Comparison of ENCODE assay signal across 13 cellular contexts in genomic region chr10:11149499-11149898, GRCh38.
DNase-seq lines count a peak whose midpoint lies in the region; ATAC-seq, FAIRE-seq and TF ChIP-seq lines count a peak whose summit lies in the region.
"Had no signal": no experiment of that assay in that cellular context is flagged by ENCODE, and none has a peak within 500 bp of the region (broad histone marks: within the 10 kb centered on the region; RNA-seq: fewer than 3 reads in every experiment).

No MANE protein-coding gene starts in this region.

- H3K9ac ChIP-seq in kidney (ENCODE audit: low read length in 2 of 2), result no peak overlapping the region
- no peak overlapping the region for H3K9ac ChIP-seq in smooth muscle cell (ENCODE audit: low read depth)

- H3K4me1 ChIP-seq in heart left ventricle (peaks cover 4 to 95% (median 70%) of the 10 kb centered on the region in 12 donors), right atrium auricular region (peaks cover 0 to 87% of the 10 kb centered on the region in 2 donors), upper lobe of left lung (peaks cover 34 to 57% (median 49%) of the 10 kb centered on the region in 4 donors), kidney (ENCODE audit: control insufficient read depth in 1 of 2, insufficient read depth in 1 of 2, low read depth in 1 of 2, low read length in 2 of 2) (no peaks in the 10 kb centered on the region), smooth muscle cell (ENCODE audit: low read depth) (peaks cover 2% of the 10 kb centered on the region)
- H3K4me1 ChIP-seq: uterus had no signal

- TF ChIP-seq POLR2A in heart left ventricle (IDR thresholded peaks at IDR 0.05) (no peak), upper lobe of left lung (IDR thresholded peaks at IDR 0.05) (peak in 1 of 4 donors; percentile 12)

- FAIRE-seq in kidney (lab: Jason Lieb, UNC), result no peak
- FAIRE-seq: keratinocyte had no signal

- H3K27me3 ChIP-seq in heart left ventricle (no peaks in the 10 kb centered on the region), right atrium auricular region (no peaks in the 10 kb centered on the region), upper lobe of left lung (no peaks in the 10 kb centered on the region), smooth muscle cell (ENCODE audit: low read depth) (peaks cover 51% of the 10 kb centered on the region)
- H3K27me3 ChIP-seq: esophagus muscularis mucosa, uterus had no signal

- DNase-seq in heart left ventricle (peak in 1 of 5 donors; percentile 41), Right ventricle myocardium inferior (ENCODE audit: missing footprints) (no peak), right atrium auricular region (ENCODE audit: low spot score) (no peak), upper lobe of left lung (peak in 1 of 2 donors; percentile 55), kidney (no peak), NCI-H1436 (lab: John Stamatoyannopoulos, UW) (no peak), smooth muscle cell (lab: John Stamatoyannopoulos, UW; ENCODE audit: unreplicated experiment) (no peak)
- peak; percentile 53 for DNase-seq in activated CD4-positive, alpha-beta memory T cell treated with anti-CD3 and anti-CD28 coated beads for 36 hours
- DNase-seq: NCI-H2107, RPMI8226, uterus had no signal

- no peaks in the 10 kb centered on the region for H3K9me3 Mint-ChIP-seq in activated CD4-positive, alpha-beta memory T cell treated with anti-CD3 and anti-CD28 coated beads for 36 hours

- H3K79me2 ChIP-seq in smooth muscle cell (ENCODE audit: low read depth), result no peaks in the 10 kb centered on the region

- no peaks in the 10 kb centered on the region for H3K27me3 Mint-ChIP-seq in activated CD4-positive, alpha-beta memory T cell treated with anti-CD3 and anti-CD28 coated beads for 36 hours

- CTCF ChIA-PET in activated CD4-positive, alpha-beta memory T cell treated with anti-CD3 and anti-CD28 coated beads for 36 hours (lab: Charles Lee), result interaction anchor here (0.8 to 8.5 kb wide), 10 partner anchors 10 to 123 kb away, joined by 3 to 96 read pairs (median 4); no protein-coding TSS in a partner anchor

- no peak for TF ChIP-seq EP300 in upper lobe of left lung (IDR thresholded peaks at IDR 0.05)

- H3F3A ChIP-seq in smooth muscle cell (ENCODE audit: low read depth), result no peaks in the 10 kb centered on the region

- no peaks in the 10 kb centered on the region for H3K36me3 Mint-ChIP-seq in activated CD4-positive, alpha-beta memory T cell treated with anti-CD3 and anti-CD28 coated beads for 36 hours

- H2AFZ ChIP-seq in smooth muscle cell (ENCODE audit: low read depth), result no peak overlapping the region

- H3K4me2 ChIP-seq in smooth muscle cell, result no peak overlapping the region

- WGBS in heart left ventricle, 4 donors, result 47 to 69% (median 51%) methylated on average over 12 of the region's 12 CpGs
- WGBS in upper lobe of left lung, 2 donors, result 40 to 50% methylated on average over 11 to 12 of the region's 12 CpGs
- WGBS in smooth muscle cell (ENCODE audit: low lambda C conversion rate), result 89% methylated on average over 12 of the region's 12 CpGs

- no peaks in the 10 kb centered on the region for H4K20me1 ChIP-seq in smooth muscle cell (ENCODE audit: low read depth)

- POLR2A ChIA-PET in activated CD4-positive, alpha-beta memory T cell treated with anti-CD3 and anti-CD28 coated beads for 36 hours (lab: Charles Lee), result interaction anchor here (0.9 to 6.8 kb wide), 12 partner anchors 10 to 93 kb away, joined by 3 to 170 read pairs (median 5); no protein-coding TSS in a partner anchor

- peak overlapping the region; percentile 93 for H3K27ac Mint-ChIP-seq in activated CD4-positive, alpha-beta memory T cell treated with anti-CD3 and anti-CD28 coated beads for 36 hours

- H3K27ac ChIP-seq in heart left ventricle (peak overlapping the region in 11 of 12 donors; percentile 20 to 84 (median 76)), right atrium auricular region (peak overlapping the region; percentile 61 to 76), upper lobe of left lung (peak overlapping the region; percentile 39 to 72 (median 40)), kidney (ENCODE audit: low read depth in 2 of 2, low read length in 2 of 2) (no peak overlapping the region), smooth muscle cell (ENCODE audit: low read depth) (no peak overlapping the region)
- H3K27ac ChIP-seq: esophagus muscularis mucosa, uterus had no signal

- peak overlapping the region in 1 of 12 donors; percentile 16 for H3K4me3 ChIP-seq in heart left ventricle
- no peak overlapping the region for H3K4me3 ChIP-seq in right atrium auricular region
- H3K4me3 ChIP-seq in upper lobe of left lung, result no peak overlapping the region
- H3K4me3 ChIP-seq in kidney (ENCODE audit: low read length in 2 of 2), result no peak overlapping the region
- no peak overlapping the region for H3K4me3 ChIP-seq in smooth muscle cell
- H3K4me3 ChIP-seq: esophagus muscularis mucosa, uterus had no signal

- H3K9me3 ChIP-seq in heart left ventricle, result no peaks in the 10 kb centered on the region
- H3K9me3 ChIP-seq in right atrium auricular region, result no peaks in the 10 kb centered on the region
- no peaks in the 10 kb centered on the region for H3K9me3 ChIP-seq in upper lobe of left lung
- no peaks in the 10 kb centered on the region for H3K9me3 ChIP-seq in kidney (ENCODE audit: control insufficient read depth in 1 of 2, low read length in 2 of 2)
- H3K9me3 ChIP-seq in smooth muscle cell (replicated peaks; ENCODE audit: low read depth), result no peaks in the 10 kb centered on the region
- H3K9me3 ChIP-seq: esophagus muscularis mucosa, uterus had no signal

- peak overlapping the region; percentile 73 for H3K4me3 Mint-ChIP-seq in activated CD4-positive, alpha-beta memory T cell treated with anti-CD3 and anti-CD28 coated beads for 36 hours

- TF ChIP-seq CTCF in heart left ventricle (IDR thresholded peaks at IDR 0.05), result no peak
- no peak for TF ChIP-seq CTCF in right atrium auricular region (IDR thresholded peaks at IDR 0.05)
- no peak for TF ChIP-seq CTCF in upper lobe of left lung (IDR thresholded peaks at IDR 0.05)
- TF ChIP-seq CTCF in kidney (IDR thresholded peaks at IDR 0.05; ENCODE audit: borderline replicate concordance, extremely low read depth, insufficient read depth), result no peak
- no peak for TF ChIP-seq CTCF in smooth muscle cell (IDR thresholded peaks at IDR 0.05; ENCODE audit: borderline replicate concordance, insufficient read depth, poor library complexity, severe bottlenecking)

- ATAC-seq in heart left ventricle (peak in 2 of 4 donors; percentile 4 to 40), Right ventricle myocardium inferior (no peak), upper lobe of left lung (ENCODE audit: low FRiP score in 2 of 2) (peak in 1 of 2 donors; percentile 40)

- peaks cover 91% of the 10 kb centered on the region for H3K4me1 Mint-ChIP-seq in activated CD4-positive, alpha-beta memory T cell treated with anti-CD3 and anti-CD28 coated beads for 36 hours (ENCODE audit: low read depth)

- intact Hi-C loops in heart left ventricle (cut with DNase I), result loop anchor here in 1 of 10 donors (5.0 kb wide), 1 partner anchor 107 kb away; no protein-coding TSS in a partner anchor
- intact Hi-C loops in Right ventricle myocardium inferior (cut with DNase I), result loop anchor here (5.0 kb wide), 1 partner anchor 102 kb away; no protein-coding TSS in a partner anchor
- intact Hi-C loops in activated CD4-positive, alpha-beta memory T cell treated with anti-CD3 and anti-CD28 coated beads for 36 hours (cut with micrococcal nuclease), result loop anchor here (5.0 kb wide), 1 partner anchor 33 kb away; no protein-coding TSS in a partner anchor
- intact Hi-C loops in kidney (cut with DNase I), result no loop called here

- H3K36me3 ChIP-seq in heart left ventricle (no peaks in the 10 kb centered on the region), right atrium auricular region (no peaks in the 10 kb centered on the region), upper lobe of left lung (no peaks in the 10 kb centered on the region), kidney (ENCODE audit: control insufficient read depth in 1 of 2, insufficient read depth in 2 of 2, low read length in 2 of 2) (no peaks in the 10 kb centered on the region), smooth muscle cell (ENCODE audit: low read depth) (no peaks in the 10 kb centered on the region)
- H3K36me3 ChIP-seq: esophagus muscularis mucosa, uterus had no signal

Comparison
In these comparisons a context has a peak if more than half of its experiments do, and no peak if none do; other contexts are left out.
1. H3K27ac ChIP-seq: peak in heart left ventricle (11 of 12), right atrium auricular region (2 of 2) and upper lobe of left lung (4 of 4); none in kidney (0 of 2) and smooth muscle cell (single experiment).